9 cellular contexts compared by ENCODE assay signal in the genomic region with DNA sequence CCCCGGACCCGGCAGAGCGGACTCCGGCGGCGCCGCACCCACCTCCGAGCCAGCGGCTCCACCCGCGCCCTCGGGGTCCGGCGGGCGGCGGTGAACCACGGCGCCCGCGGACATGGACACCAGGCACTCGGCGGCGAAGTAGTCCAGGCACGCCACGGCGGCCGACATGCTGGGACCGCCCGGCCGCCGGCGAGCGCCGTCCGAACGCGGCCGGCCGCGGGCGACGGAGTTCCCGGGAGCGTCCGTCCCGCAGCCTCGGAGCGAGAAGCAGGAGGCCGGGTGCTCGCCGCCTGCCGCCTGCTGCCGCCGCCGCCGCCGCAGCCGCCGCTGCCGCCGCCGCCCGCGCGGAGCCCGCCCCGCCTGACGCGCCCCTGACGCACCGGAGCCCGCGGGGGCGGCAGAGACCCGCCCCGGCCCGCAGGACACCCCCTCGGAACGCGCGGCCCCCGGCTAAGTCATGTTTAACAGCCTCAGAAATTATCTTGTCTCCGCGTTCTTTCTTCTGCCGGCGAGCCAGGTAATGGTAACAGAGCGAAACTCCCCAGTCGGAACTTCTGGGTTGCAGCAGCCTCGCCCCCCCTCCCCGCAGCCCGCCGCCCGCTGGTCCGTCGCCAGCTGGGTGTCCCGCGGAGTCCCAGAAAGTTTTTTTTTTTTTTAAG. TPM values are rescaled to one million over a fixed set of nuclear protein-coding genes. Genes with fewer than 3 reads are reported as not detected.
DNase-seq lines count a peak whose midpoint lies in the region; ATAC-seq, FAIRE-seq and TF ChIP-seq lines count a peak whose summit lies in the region.
"Had no signal": no experiment of that assay in that cellular context is flagged by ENCODE, and none has a peak within 500 bp of the region (broad histone marks: within the 10 kb centered on the region; RNA-seq: fewer than 3 reads in every experiment).

TSS of gene KLF14 (minus strand) at position 342 of the 659 bp plus-strand sequence. CDS start at position 168, 174 bp downstream.

- H3K27ac Mint-ChIP-seq in activated B cell treated with CpG ODN at 0.5 μM for 24 hours = peak within 1 kb of the TSS; percentile 69
- H3K27ac Mint-ChIP-seq in naive thymus-derived CD8-positive, alpha-beta T cell = peak within 1 kb of the TSS in 4 of 10 donors; percentile 9 to 69 (median 44)

- H2BK12ac ChIP-seq in H1 (ENCODE audit: low read depth, low read length) = no peak within 1 kb of the TSS

- 6% methylated on average over 8 of the region's 97 CpGs; no CpG with 5 or more reads in 1 of the 2 experiments for WGBS in H1 (ENCODE audit: extremely low coverage in 1 of 2, insufficient coverage in 1 of 2, insufficient read length in 1 of 2, insufficient replicate concordance in 2 of 2, low coverage in 1 of 2, low lambda C conversion rate in 2 of 2, missing lambda C conversion rate in 1 of 2), 2 experiments
- 3% methylated on average over 96 of the region's 97 CpGs; no CpG with 5 or more reads in 1 of the 2 donors for WGBS in transverse colon (ENCODE audit: low coverage in 1 of 2), 2 donors

- peaks cover 7% of the 10 kb centered on the region for H3K4me1 Mint-ChIP-seq in activated B cell treated with CpG ODN at 0.5 μM for 24 hours
- peaks cover 0 to 10% (median 7%) of the 10 kb centered on the region in 4 donors for H3K4me1 Mint-ChIP-seq in naive thymus-derived CD8-positive, alpha-beta T cell

- H4K20me1 ChIP-seq in H1 (replicated peaks in 1 of 2; ENCODE audit: control insufficient read depth in 1 of 2, insufficient read depth in 2 of 2, low read length in 2 of 2) = peaks cover 0 to 8% of the 10 kb centered on the region in 2 experiments

- peak; percentile 66 for ATAC-seq in HG02885 (IDR thresholded peaks at IDR 0.05; ENCODE audit: poor library complexity, unreplicated experiment)
- ATAC-seq in activated B cell treated with CpG ODN at 0.5 μM for 24 hours (ENCODE audit: low read depth) = peak; percentile 69
- peak; percentile 70 to 74 for ATAC-seq in naive thymus-derived CD8-positive, alpha-beta T cell
- ATAC-seq in GM21423 (IDR thresholded peaks at IDR 0.05; ENCODE audit: unreplicated experiment) = no peak

- no peak for TF ChIP-seq POLR2A in H1 (IDR thresholded peaks at IDR 0.05; ENCODE audit: control extremely low read depth in 1 of 2, low read depth in 2 of 2, low read length in 2 of 2)
- TF ChIP-seq POLR2A in transverse colon (IDR thresholded peaks at IDR 0.05) = no peak

- peak within 1 kb of the TSS; percentile 66 to 84 for H3K4me2 ChIP-seq in H1 (ENCODE audit: insufficient read depth in 1 of 2, low read depth in 2 of 2, low read length in 2 of 2)

- H3K4me3 ChIP-seq in H1 (ENCODE audit: extremely low read depth in 1 of 4, insufficient read depth in 2 of 4, low read depth in 3 of 4, low read length in 4 of 4) (peak within 1 kb of the TSS; percentile 36 to 70 (median 44)), transverse colon (peak within 1 kb of the TSS; percentile 22 to 65 (median 52))

- CTCF ChIA-PET in activated B cell treated with CpG ODN at 0.5 μM for 24 hours (lab: Charles Lee) = interaction anchor here (0.7 to 2.5 kb wide), 4 partner anchors 8 to 663 kb away, joined by 3 to 38 read pairs (median 4); partner anchors contain the start of gene KLHDC10
- CTCF ChIA-PET in H1 (lab: Charles Lee; ENCODE audit: partially characterized antibody) = interaction anchor here (2.0 kb wide), 1 partner anchor 24 kb away, joined by 10 read pairs; no protein-coding TSS in a partner anchor

- TF ChIP-seq RAD21 in H1 (IDR thresholded peaks at IDR 0.05 in 1 of 2, conservative IDR thresholded peaks at IDR 0.05 in 1 of 2; ENCODE audit: low read depth in 2 of 2, low read length in 2 of 2) = no peak

- H2AK5ac ChIP-seq in H1 (ENCODE audit: low read depth, low read length) = no peak within 1 kb of the TSS

- H2AFZ ChIP-seq in H1 (ENCODE audit: low read length) = peak within 1 kb of the TSS; percentile 44

- H3K56ac ChIP-seq in H1 (replicated peaks; ENCODE audit: insufficient read length, low read depth, low read length) = no peak within 1 kb of the TSS

- no peaks in the 10 kb centered on the region for H3K9me3 Mint-ChIP-seq in activated B cell treated with CpG ODN at 0.5 μM for 24 hours
- peaks cover 0 to 38% (median 2%) of the 10 kb centered on the region in 9 donors for H3K9me3 Mint-ChIP-seq in naive thymus-derived CD8-positive, alpha-beta T cell

- H4K91ac ChIP-seq in H1 (replicated peaks; ENCODE audit: insufficient read length, low read length) = no peak within 1 kb of the TSS

- H3K9me3 ChIP-seq in H1 (ENCODE audit: insufficient read depth in 2 of 2, low read depth in 1 of 2, low read length in 1 of 2) (no peaks in the 10 kb centered on the region), transverse colon (peaks cover 0 to 9% of the 10 kb centered on the region in 2 donors)

- H3K9ac ChIP-seq in H1 (replicated peaks in 1 of 4; ENCODE audit: extremely low read depth in 1 of 4, low read depth in 3 of 4, low read length in 3 of 4) = peak within 1 kb of the TSS in 1 of 4 experiments; percentile 53; a peak in 1 of 7 replicates

- no peak within 1 kb of the TSS for H2BK120ac ChIP-seq in H1 (replicated peaks; ENCODE audit: low read depth, low read length)

- POLR2A ChIA-PET in activated B cell treated with CpG ODN at 0.5 μM for 24 hours (lab: Charles Lee) (interaction anchor here (1.1 kb wide), 1 partner anchor 24 kb away, joined by 8 read pairs; no protein-coding TSS in a partner anchor), H1 (lab: Charles Lee; ENCODE audit: partially characterized antibody) (interaction anchor here (0.7 to 2.1 kb wide), 4 partner anchors 11 to 664 kb away, joined by 3 to 5 read pairs (median 4); partner anchors contain the start of gene KLHDC10)
- POLR2A ChIA-PET in naive thymus-derived CD8-positive, alpha-beta T cell (lab: Charles Lee) = no interaction called here

- peak; percentile 76 for DNase-seq in COLO668 (lab: John Stamatoyannopoulos, UW; ENCODE audit: unreplicated experiment)
- peak; percentile 58 for DNase-seq in activated B cell treated with CpG ODN at 0.5 μM for 24 hours
- DNase-seq in H1 (ENCODE audit: low read depth in 1 of 2, low spot score in 2 of 2) = peak in 1 of 2 experiments; percentile 67
- peak in 8 of 10 donors; percentile 23 to 64 (median 48) for DNase-seq in naive thymus-derived CD8-positive, alpha-beta T cell
- DNase-seq in transverse colon = peak; percentile 17
- no peak for DNase-seq in nucleus accumbens (lab: John Stamatoyannopoulos, UW)

- no peak within 1 kb of the TSS for H2BK5ac ChIP-seq in H1 (ENCODE audit: low read depth, low read length)

- no peak within 1 kb of the TSS for H4K5ac ChIP-seq in H1 (ENCODE audit: insufficient read length, low read depth, low read length)

- peaks cover 61% of the 10 kb centered on the region for H3K27me3 Mint-ChIP-seq in activated B cell treated with CpG ODN at 0.5 μM for 24 hours
- peaks cover 55 to 82% (median 78%) of the 10 kb centered on the region in 5 donors for H3K27me3 Mint-ChIP-seq in naive thymus-derived CD8-positive, alpha-beta T cell

- TF ChIP-seq EP300 in H1 (IDR thresholded peaks at IDR 0.05; ENCODE audit: borderline replicate concordance in 1 of 2, low read depth in 2 of 2, low read length in 2 of 2) (no peak), transverse colon (IDR thresholded peaks at IDR 0.05; ENCODE audit: low read depth) (no peak)

- intact Hi-C loops in activated B cell treated with CpG ODN at 0.5 μM for 24 hours (cut with micrococcal nuclease) = loop anchor here (1.0 to 10.0 kb wide), 3 partner anchors 24 to 949 kb away; partner anchors contain the start of gene COPG2
- intact Hi-C loops in transverse colon (cut with DNase I; ENCODE audit: low total_unique reads) = no loop called here

- no peak within 1 kb of the TSS for H3K18ac ChIP-seq in H1 (ENCODE audit: extremely low read depth, low read length)

- in situ Hi-C loops in transverse colon (cut with MboI; ENCODE audit: low pct_ligation_motif_present in 1 of 4, low pct_unique_long_range_greater_than_20kb in 1 of 4, low sequenced_read_pairs in 3 of 4) = no loop called here

- H3K4ac ChIP-seq in H1 (replicated peaks; ENCODE audit: insufficient read length, low read depth, low read length) = no peak within 1 kb of the TSS

- no peak for FAIRE-seq in H1 (lab: Jason Lieb, UNC)

- no peak within 1 kb of the TSS for H3K14ac ChIP-seq in H1 (ENCODE audit: insufficient read length)

- no peak within 1 kb of the TSS for H3K23ac ChIP-seq in H1 (ENCODE audit: insufficient read length)

- H2BK20ac ChIP-seq in H1 (ENCODE audit: low read length) = no peak within 1 kb of the TSS

- no peaks in the 10 kb centered on the region for H3K79me2 ChIP-seq in H1 (ENCODE audit: control insufficient read depth in 1 of 2, insufficient read depth in 2 of 2, low read length in 2 of 2)

- TF ChIP-seq CTCF in activated B cell treated with CpG ODN at 0.5 μM for 24 hours (IDR thresholded peaks at IDR 0.05) (no peak), H1 (IDR thresholded peaks at IDR 0.05; ENCODE audit: control extremely low read depth in 1 of 3, insufficient read depth in 1 of 3, low read depth in 1 of 3, low read length in 3 of 3) (no peak), transverse colon (IDR thresholded peaks at IDR 0.05) (no peak)

- peaks cover 2% of the 10 kb centered on the region; the same call in 1 of the 2 replicates for H3K23me2 ChIP-seq in H1 (ENCODE audit: low read depth, low read length)

- H3K27ac ChIP-seq in H1 (ENCODE audit: low read depth, low read length) = no peak within 1 kb of the TSS
- H3K27ac ChIP-seq in transverse colon = peak within 1 kb of the TSS in 3 of 4 donors; percentile 12 to 47 (median 46)

- H3K27me3 ChIP-seq in H1 (replicated peaks in 1 of 4; ENCODE audit: control insufficient read depth in 3 of 4, extremely low read depth in 1 of 4, insufficient read depth in 3 of 4, low read length in 3 of 4) (peaks cover 26 to 69% (median 51%) of the 10 kb centered on the region in 4 experiments), transverse colon (peaks cover 98% of the 10 kb centered on the region)

- peak within 1 kb of the TSS; percentile 57 for H4K8ac ChIP-seq in H1 (ENCODE audit: extremely low read depth, insufficient read depth, low read length)

- H3K36me3 Mint-ChIP-seq in activated B cell treated with CpG ODN at 0.5 μM for 24 hours (ENCODE audit: low read depth) = no peaks in the 10 kb centered on the region
- peaks cover 3 to 13% (median 9%) of the 10 kb centered on the region in 3 donors for H3K36me3 Mint-ChIP-seq in naive thymus-derived CD8-positive, alpha-beta T cell

- H3K4me1 ChIP-seq in H1 (replicated peaks in 1 of 4; ENCODE audit: control insufficient read depth in 3 of 4, insufficient read depth in 4 of 4, low read length in 3 of 4) = 0 out of 7 replicates have a peak, but pooled peaks cover 0 to 4% (median 0%) of the 10 kb centered on the region in 4 experiments
- H3K4me1 ChIP-seq in transverse colon = peaks cover 0 to 13% (median 6%) of the 10 kb centered on the region in 4 donors

- H3K4me3 Mint-ChIP-seq in activated B cell treated with CpG ODN at 0.5 μM for 24 hours = peak within 1 kb of the TSS; percentile 86
- H3K4me3 Mint-ChIP-seq in naive thymus-derived CD8-positive, alpha-beta T cell = peak within 1 kb of the TSS; percentile 74 to 92 (median 86)

- H3K36me3 ChIP-seq in H1 (ENCODE audit: control insufficient read depth in 2 of 4, insufficient read depth in 4 of 4, low read length in 3 of 4) (no peaks in the 10 kb centered on the region; a peak in 1 of 8 replicates), transverse colon (no peaks in the 10 kb centered on the region)

- no peaks in the 10 kb centered on the region for H3K79me1 ChIP-seq in H1 (ENCODE audit: low read depth, low read length)

- H2BK15ac ChIP-seq in H1 (ENCODE audit: low read length) = no peak within 1 kb of the TSS

RNA-seq across cellular contexts. Expression of gene KLF14, which starts in this region (rescaled TPM):
- 0.10 TPM in 1 of 2 replicates, not detected in the other for total RNA-seq in activated B cell treated with CpG ODN at 0.5 μM for 24 hours
- not detected in 2 replicates for total RNA-seq in H1 (2021; fragmentation: NEBNext Ultra II Directional; extraction: Animal tissue kit (Norgen Biotek cat#: 25700))
- 0.02 TPM in 1 of 2 replicates, not detected in the other for polyA plus RNA-seq in H1 (2011; rRNA removed)
- polyA plus RNA-seq in H1 (2011; cell fraction: cytosol; rRNA removed) = 0.03 TPM
- 0.03 TPM for polyA plus RNA-seq in H1 (2011; cell fraction: nucleus; rRNA removed)
- not detected in 4 replicates for polyA plus RNA-seq in H1 (2012, experiment 1 of 2)
- polyA plus RNA-seq in H1 (2012, experiment 2 of 2) = not detected
- not detected for polyA plus RNA-seq in H1 (2013, experiment 1 of 2)
- polyA plus RNA-seq in H1 (2013, experiment 2 of 2) = not detected
- polyA minus RNA-seq in H1 (2011; rRNA and poly(A)+ RNA removed) = not detected in 2 replicates
- not detected for polyA minus RNA-seq in H1 (2011; cell fraction: cytosol; rRNA and poly(A)+ RNA removed)
- polyA minus RNA-seq in H1 (2011; cell fraction: nucleus; rRNA and poly(A)+ RNA removed) = not detected
- not detected for total RNA-seq in naive thymus-derived CD8-positive, alpha-beta T cell
- polyA plus RNA-seq in naive thymus-derived CD8-positive, alpha-beta T cell = not detected
- 1 to 10 TPM in 1 of 4 donors, not detected in 3; 3.0 TPM for total RNA-seq in transverse colon
- total RNA-seq: NCI-H460 had no signal

Comparison
In these comparisons a context has a peak if more than half of its experiments do, and no peak if none do; other contexts are left out.
1. Peak in DNase-seq and ATAC-seq in activated B cell treated with CpG ODN at 0.5 μM for 24 hours; RNA of the gene not detected or under 1 TPM.
2. Peak in DNase-seq and ATAC-seq in naive thymus-derived CD8-positive, alpha-beta T cell; RNA of the gene not detected or under 1 TPM.
3. DNase-seq: peak in COLO668 (single experiment) and transverse colon (single experiment); none in nucleus accumbens (0 of 56).